Comparison of ENCODE assay signal across 8 cellular contexts in genomic region chr2:171688129-171688465, GRCh38. TPM values are rescaled to one million over a fixed set of nuclear protein-coding genes. Genes with fewer than 3 reads are reported as not detected.
DNase-seq lines count a peak whose midpoint lies in the region; ATAC-seq and TF ChIP-seq lines count a peak whose summit lies in the region.

No MANE protein-coding gene starts in this region.

- H2AFZ ChIP-seq in mesenchymal stem cell (ENCODE audit: low read depth, low read length): peak overlapping the region; percentile 49

- H2BK120ac ChIP-seq in mesenchymal stem cell (ENCODE audit: low read depth, low read length): peak overlapping the region; percentile 75

- H3K79me1 ChIP-seq in mesenchymal stem cell (replicated peaks; ENCODE audit: low read length, poor library complexity, severe bottlenecking): no peaks in the 10 kb centered on the region

- H3K4me2 ChIP-seq in mesenchymal stem cell (ENCODE audit: low read length, poor library complexity, severe bottlenecking): peak overlapping the region; percentile 61

- H2BK15ac ChIP-seq in mesenchymal stem cell (ENCODE audit: low read depth, poor library complexity, severe bottlenecking): no peak overlapping the region

- peak overlapping the region in 1 of 2 experiments; percentile 30 for H3K14ac ChIP-seq in mesenchymal stem cell (ENCODE audit: low read length in 2 of 2)

- TF ChIP-seq CTCF in heart right ventricle (IDR thresholded peaks at IDR 0.05): no peak
- TF ChIP-seq CTCF in cardiac fibroblast (IDR thresholded peaks at IDR 0.05; ENCODE audit: low read depth, low read length): no peak
- TF ChIP-seq CTCF in upper lobe of right lung (IDR thresholded peaks at IDR 0.05): no peak

- H3K4me1 ChIP-seq in heart right ventricle (peaks cover 0 to 37% (median 19%) of the 10 kb centered on the region in 9 donors), HUES64 (ENCODE audit: insufficient read depth, low read length) (peaks cover 8% of the 10 kb centered on the region; the same call in 1 of the 2 replicates), mesenchymal stem cell (ENCODE audit: control insufficient read depth, insufficient read depth, low read depth, low read length) (peaks cover 3% of the 10 kb centered on the region), upper lobe of right lung (peaks cover 23% of the 10 kb centered on the region)

- 0 to 1% methylated on average over 10 of the region's 10 CpGs for WGBS in heart right ventricle, 2 donors
- under 1% methylated on average over 10 of the region's 10 CpGs for WGBS in HUES64
- 1% methylated on average over 10 of the region's 10 CpGs for WGBS in mesenchymal stem cell

- H2AK5ac ChIP-seq in mesenchymal stem cell (ENCODE audit: low read length, severe bottlenecking): peak overlapping the region; percentile 64

- H3K9me3 ChIP-seq in heart right ventricle (no peaks in the 10 kb centered on the region), HUES64 (ENCODE audit: insufficient read depth, low read depth, low read length) (no peaks in the 10 kb centered on the region), mesenchymal stem cell (ENCODE audit: control insufficient read depth, low read length) (no peaks in the 10 kb centered on the region), upper lobe of right lung (no peaks in the 10 kb centered on the region)

- intact Hi-C loops in heart right ventricle (cut with DNase I) (loop anchor here in 2 of 10 donors (5.0 kb wide), 2 partner anchors 256 to 761 kb away; partner anchors contain the start of genes DCAF17 (in 1 of the 2), GORASP2 (in 1 of the 2) and METTL8 (in 1 of the 2)), cardiac septum (cut with DNase I) (loop anchor here (10.0 kb wide), 1 partner anchor 253 kb away; the partner anchor contains the start of genes DCAF17 and METTL8), upper lobe of right lung (cut with DNase I) (no loop called here)

- peak overlapping the region in 1 of 2 experiments; percentile 90 for H3K23ac ChIP-seq in mesenchymal stem cell (ENCODE audit: low read length in 2 of 2)

- H3K27me3 ChIP-seq in heart right ventricle (no peaks in the 10 kb centered on the region), HUES64 (ENCODE audit: insufficient read depth, low read length) (no peaks in the 10 kb centered on the region), mesenchymal stem cell (ENCODE audit: control insufficient read depth in 1 of 2, insufficient read depth in 1 of 2, low read length in 2 of 2) (no peaks in the 10 kb centered on the region), upper lobe of right lung (no peaks in the 10 kb centered on the region)

- H3K9ac ChIP-seq in HUES64 (ENCODE audit: low read depth, low read length) (peak overlapping the region; percentile 83), mesenchymal stem cell (ENCODE audit: low read length) (peak overlapping the region; percentile 99)

- H3K27ac ChIP-seq in heart right ventricle (peak overlapping the region; percentile 78 to 92 (median 90)), HUES64 (ENCODE audit: low read depth, low read length) (peak overlapping the region; percentile 60), mesenchymal stem cell (ENCODE audit: low read length, poor library complexity, severe bottlenecking) (peak overlapping the region; percentile 85), upper lobe of right lung (peak overlapping the region; percentile 91)

- H3K4me3 ChIP-seq in heart right ventricle: peak overlapping the region; percentile 70 to 97 (median 85)
- H3K4me3 ChIP-seq in HUES64 (ENCODE audit: low read length): peak overlapping the region; percentile 90
- H3K4me3 ChIP-seq in cardiac fibroblast (replicated peaks in 1 of 2; ENCODE audit: low read depth in 2 of 2, low read length in 2 of 2): peak overlapping the region; percentile 82 to 94
- peak overlapping the region; percentile 87 to 98 for H3K4me3 ChIP-seq in mesenchymal stem cell (ENCODE audit: insufficient read depth in 1 of 2, low read depth in 1 of 2, low read length in 2 of 2)
- peak overlapping the region; percentile 73 for H3K4me3 ChIP-seq in upper lobe of right lung

- DNase-seq in heart right ventricle: no peak
- no peak for DNase-seq in cardiac septum (ENCODE audit: low spot score)
- peak; percentile 31 to 52 for DNase-seq in cardiac fibroblast (ENCODE audit: low read depth in 2 of 2)
- DNase-seq in mesenchymal stem cell: peak; percentile 54
- no peak for DNase-seq in upper lobe of right lung
- DNase-seq in NCI-H128 (lab: John Stamatoyannopoulos, UW; ENCODE audit: unreplicated experiment): no peak
- no peak for DNase-seq in erythroblast (lab: John Stamatoyannopoulos, UW)

- peak overlapping the region; percentile 91 for H2BK5ac ChIP-seq in mesenchymal stem cell (ENCODE audit: low read depth, low read length, poor library complexity, severe bottlenecking)

- no peak overlapping the region for H2BK12ac ChIP-seq in mesenchymal stem cell (ENCODE audit: low read length in 2 of 2)

- no peak for TF ChIP-seq POLR2A in erythroblast (IDR thresholded peaks at IDR 0.05; ENCODE audit: low read length)

- ATAC-seq in heart right ventricle (peak in 5 of 8 donors; percentile 6 to 29 (median 8)), upper lobe of right lung (peak; percentile 1)

- H4K91ac ChIP-seq in mesenchymal stem cell (ENCODE audit: low read length): peak overlapping the region; percentile 48

- H3K18ac ChIP-seq in mesenchymal stem cell (ENCODE audit: low read depth in 1 of 2, low read length in 2 of 2): peak overlapping the region; percentile 92 to 95

- H3K4ac ChIP-seq in mesenchymal stem cell (ENCODE audit: low read depth in 1 of 2, low read length in 2 of 2): peak overlapping the region; percentile 73 to 99

- peak overlapping the region; percentile 95 for H4K8ac ChIP-seq in mesenchymal stem cell (ENCODE audit: low read length)

- H3K36me3 ChIP-seq in heart right ventricle (peaks cover 0 to 32% (median 0%) of the 10 kb centered on the region in 9 donors), HUES64 (ENCODE audit: insufficient read depth, low read length) (peaks cover 29% of the 10 kb centered on the region), mesenchymal stem cell (ENCODE audit: control insufficient read depth in 1 of 2, insufficient read depth in 2 of 2, low read depth in 1 of 2, low read length in 2 of 2) (peaks cover 0 to 30% of the 10 kb centered on the region in 2 experiments), upper lobe of right lung (peaks cover 25% of the 10 kb centered on the region)

RNA-seq across cellular contexts. Expression of gene DYNC1I2, which starts 0.8 kb away (rescaled TPM):
- total RNA-seq in heart right ventricle (10 to 100 TPM; 63.3 to 81.4 (median 72.5) TPM), cardiac septum (75.8 TPM), upper lobe of right lung (89.1 TPM)
- 10 to 100 TPM; 76.3 to 79.0 TPM for polyA plus RNA-seq in heart right ventricle
- polyA plus RNA-seq in HUES64 (2013, experiment 1 of 2): 53.7 TPM
- polyA plus RNA-seq in HUES64 (2013, experiment 2 of 2): 68.0 TPM
- polyA plus RNA-seq in mesenchymal stem cell (2013, experiment 1 of 2): 226 TPM
- 231 TPM for polyA plus RNA-seq in mesenchymal stem cell (2013, experiment 2 of 2)

Comparison
In these comparisons a context has a peak if more than half of its experiments do, and no peak if none do; other contexts are left out.
1. DNase-seq: peak in cardiac fibroblast (2 of 2) and mesenchymal stem cell (single experiment); none in heart right ventricle (0 of 2), cardiac septum (single experiment), upper lobe of right lung (single experiment), NCI-H128 (single experiment) and erythroblast (0 of 2).
2. Peak in every context shown above with its lines, with median percentiles within 50 percentile points of each other: H3K27ac ChIP-seq and H3K4me3 ChIP-seq.